ENCODE assay signal across 12 cellular contexts in the genomic region with DNA sequence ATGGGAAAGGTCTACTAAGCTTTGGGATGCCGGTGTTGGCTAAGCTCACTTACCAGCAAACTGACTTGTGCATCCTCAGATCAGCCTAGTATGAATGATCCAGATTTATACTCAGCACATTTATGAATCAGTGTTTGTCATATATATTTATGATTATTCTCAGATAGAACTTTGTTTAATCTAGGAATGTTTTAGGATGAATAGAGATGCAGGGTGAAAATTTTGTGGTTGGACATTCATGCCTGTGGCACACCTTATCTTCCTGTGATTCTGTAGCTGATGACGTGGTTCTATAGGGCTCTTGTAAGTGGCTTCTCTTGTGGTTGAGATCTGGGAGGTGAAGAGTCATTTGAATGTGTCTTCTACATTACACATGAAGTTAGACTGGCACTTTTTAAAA. TPM values are rescaled to one million over a fixed set of nuclear protein-coding genes. Genes with fewer than 3 reads are reported as not detected.
DNase-seq lines count a peak whose midpoint lies in the region; ATAC-seq and TF ChIP-seq lines count a peak whose summit lies in the region.
"Had no signal": no experiment of that assay in that cellular context is flagged by ENCODE, and none has a peak within 500 bp of the region (broad histone marks: within the 10 kb centered on the region; RNA-seq: fewer than 3 reads in every experiment).

No MANE protein-coding gene starts in this region.

- no peaks in the 10 kb centered on the region for H3K27me3 Mint-ChIP-seq in activated T-helper 2 cell treated with anti-CD3 and anti-CD28 coated beads, Interferon-gamma antibody, Interleukin-2, Interleukin-4, amounts not matched to agents 10 μg/mL and 5 μg/mL and 100 μg/mL, durations not matched to agents 14 hours and 24 hours and 36 hours (ENCODE audit: low read depth)
- H3K27me3 Mint-ChIP-seq: activated T-cell treated with anti-CD3 and anti-CD28 coated beads, Interleukin-2, amount 50 U/mL, for 24 hours had no signal

- ATAC-seq in left ventricle myocardium superior (no peak), GM18511 (IDR thresholded peaks at IDR 0.05; ENCODE audit: unreplicated experiment) (no peak), esophagus mucosa (no peak)
- ATAC-seq: sciatic nerve had no signal

- no peak overlapping the region for H3K9ac ChIP-seq in MM.1S (ENCODE audit: low read length)

- no peak overlapping the region for H2AFZ ChIP-seq in MM.1S (ENCODE audit: low read length)

- peaks cover 27% of the 10 kb centered on the region for H3K4me1 ChIP-seq in left ventricle myocardium inferior
- H3K4me1 ChIP-seq in MM.1S (ENCODE audit: low read length): peaks cover 26% of the 10 kb centered on the region
- H3K4me1 ChIP-seq: upper lobe of left lung had no signal

- peaks cover 13% of the 10 kb centered on the region for H3K79me2 ChIP-seq in MM.1S (ENCODE audit: low read length)

- H3K9me3 Mint-ChIP-seq in activated T-helper 2 cell treated with anti-CD3 and anti-CD28 coated beads, Interferon-gamma antibody, Interleukin-2, Interleukin-4, amounts not matched to agents 10 μg/mL and 5 μg/mL and 100 μg/mL, durations not matched to agents 14 hours and 24 hours and 36 hours: no peaks in the 10 kb centered on the region
- H3K9me3 Mint-ChIP-seq: activated T-cell treated with anti-CD3 and anti-CD28 coated beads, Interleukin-2, amount 50 U/mL, for 24 hours had no signal

- H3F3A ChIP-seq in MM.1S (ENCODE audit: insufficient read depth, low read length): no peaks in the 10 kb centered on the region

- H3K36me3 ChIP-seq in left ventricle myocardium inferior (no peaks in the 10 kb centered on the region), MM.1S (replicated peaks; ENCODE audit: insufficient read depth, low read length) (no peaks in the 10 kb centered on the region)
- H3K36me3 ChIP-seq: upper lobe of left lung had no signal

- H3K9me2 ChIP-seq in MM.1S (replicated peaks; ENCODE audit: insufficient read depth, low read length): no peaks in the 10 kb centered on the region

- H3K4me3 ChIP-seq in left ventricle myocardium inferior: no peak overlapping the region
- no peak overlapping the region for H3K4me3 ChIP-seq in MM.1S (ENCODE audit: low read length)
- no peak overlapping the region for H3K4me3 ChIP-seq in choroid plexus epithelial cell (ENCODE audit: low read depth, low read length)
- H3K4me3 ChIP-seq: upper lobe of left lung had no signal

- DNase-seq in left ventricle myocardium inferior (no peak), left ventricle myocardium superior (no peak), MM.1S (peak; percentile 58), choroid plexus epithelial cell (ENCODE audit: low read depth) (peak; percentile 71), SKM-1 (lab: John Stamatoyannopoulos, UW; ENCODE audit: unreplicated experiment) (no peak)
- DNase-seq in activated T-helper 2 cell treated with anti-CD3 and anti-CD28 coated beads, Interferon-gamma antibody, Interleukin-2, Interleukin-4, amounts not matched to agents 10 μg/mL and 5 μg/mL and 100 μg/mL, durations not matched to agents 14 hours and 24 hours and 36 hours (ENCODE audit: low spot score): no peak
- DNase-seq: activated T-cell treated with anti-CD3 and anti-CD28 coated beads, Interleukin-2, amount 50 U/mL, for 24 hours; NCI-H2171 treated with DMSO at 0.1 percent for 48 hours; upper lobe of left lung had no signal

- peaks cover 6% of the 10 kb centered on the region for H3K4me1 Mint-ChIP-seq in activated T-helper 2 cell treated with anti-CD3 and anti-CD28 coated beads, Interferon-gamma antibody, Interleukin-2, Interleukin-4, amounts not matched to agents 10 μg/mL and 5 μg/mL and 100 μg/mL, durations not matched to agents 14 hours and 24 hours and 36 hours (ENCODE audit: low read depth)

- intact Hi-C loops in left ventricle myocardium inferior (cut with micrococcal nuclease) (no loop called here), left ventricle myocardium superior (cut with micrococcal nuclease) (no loop called here)
- intact Hi-C loops in activated T-helper 2 cell treated with anti-CD3 and anti-CD28 coated beads, Interferon-gamma antibody, Interleukin-2, Interleukin-4, amounts not matched to agents 10 μg/mL and 5 μg/mL and 100 μg/mL, durations not matched to agents 14 hours and 24 hours and 36 hours (cut with micrococcal nuclease): no loop called here

- H4K20me1 ChIP-seq in MM.1S (ENCODE audit: insufficient read depth, low read length): no peaks in the 10 kb centered on the region

- no peaks in the 10 kb centered on the region for H3K9me3 ChIP-seq in left ventricle myocardium inferior (replicated peaks)
- H3K9me3 ChIP-seq in MM.1S (replicated peaks; ENCODE audit: insufficient read depth, low read length): no peaks in the 10 kb centered on the region
- H3K9me3 ChIP-seq: upper lobe of left lung had no signal

- H3K4me3 Mint-ChIP-seq in activated T-helper 2 cell treated with anti-CD3 and anti-CD28 coated beads, Interferon-gamma antibody, Interleukin-2, Interleukin-4, amounts not matched to agents 10 μg/mL and 5 μg/mL and 100 μg/mL, durations not matched to agents 14 hours and 24 hours and 36 hours (ENCODE audit: low read depth): no peak overlapping the region
- H3K4me3 Mint-ChIP-seq: activated T-cell treated with anti-CD3 and anti-CD28 coated beads, Interleukin-2, amount 50 U/mL, for 24 hours had no signal

- no peaks in the 10 kb centered on the region for H3K36me3 Mint-ChIP-seq in activated T-helper 2 cell treated with anti-CD3 and anti-CD28 coated beads, Interferon-gamma antibody, Interleukin-2, Interleukin-4, amounts not matched to agents 10 μg/mL and 5 μg/mL and 100 μg/mL, durations not matched to agents 14 hours and 24 hours and 36 hours (ENCODE audit: low read depth)

- H3K27me3 ChIP-seq in left ventricle myocardium inferior (ENCODE audit: low read depth): no peaks in the 10 kb centered on the region
- H3K27me3 ChIP-seq in MM.1S (replicated peaks; ENCODE audit: insufficient read depth, low read length): no peaks in the 10 kb centered on the region
- H3K27me3 ChIP-seq: upper lobe of left lung had no signal

- no peak overlapping the region for H3K27ac Mint-ChIP-seq in activated T-helper 2 cell treated with anti-CD3 and anti-CD28 coated beads, Interferon-gamma antibody, Interleukin-2, Interleukin-4, amounts not matched to agents 10 μg/mL and 5 μg/mL and 100 μg/mL, durations not matched to agents 14 hours and 24 hours and 36 hours
- H3K27ac Mint-ChIP-seq: activated T-cell treated with anti-CD3 and anti-CD28 coated beads, Interleukin-2, amount 50 U/mL, for 24 hours had no signal

- no peak overlapping the region for H3K4me2 ChIP-seq in MM.1S (ENCODE audit: low read depth, low read length)

- no peak for TF ChIP-seq CTCF in left ventricle myocardium inferior (IDR thresholded peaks at IDR 0.05; ENCODE audit: borderline replicate concordance)
- no peak for TF ChIP-seq CTCF in MM.1S (IDR thresholded peaks at IDR 0.05; ENCODE audit: low read length)
- TF ChIP-seq CTCF in choroid plexus epithelial cell (conservative IDR thresholded peaks at IDR 0.05; ENCODE audit: low read depth, low read length): no peak

- H3K27ac ChIP-seq in left ventricle myocardium inferior (replicated peaks): peak overlapping the region; percentile 76
- H3K27ac ChIP-seq in MM.1S (ENCODE audit: low read length): no peak overlapping the region
- H3K27ac ChIP-seq: upper lobe of left lung had no signal

RNA-seq across cellular contexts. Expression of gene CDIN1, which starts 11.4 kb away (rescaled TPM):
- 179 TPM for total RNA-seq in left ventricle myocardium inferior
- 113 TPM for total RNA-seq in left ventricle myocardium superior
- 10.7 and 13.9 TPM in 2 replicates for total RNA-seq in activated T-helper 2 cell treated with anti-CD3 and anti-CD28 coated beads, Interferon-gamma antibody, Interleukin-2, Interleukin-4, amounts not matched to agents 10 μg/mL and 5 μg/mL and 100 μg/mL, durations not matched to agents 14 hours and 24 hours and 36 hours
- total RNA-seq in esophagus mucosa: 20.0 TPM

Comparison
In these comparisons a context has a peak if more than half of its experiments do, and no peak if none do; other contexts are left out.
1. DNase-seq: peak in MM.1S (single experiment) and choroid plexus epithelial cell (single experiment); none in left ventricle myocardium inferior (single experiment), left ventricle myocardium superior (single experiment), activated T-helper 2 cell treated with anti-CD3 and anti-CD28 coated beads, Interferon-gamma antibody, Interleukin-2, Interleukin-4, amounts not matched to agents 10 μg/mL and 5 μg/mL and 100 μg/mL, durations not matched to agents 14 hours and 24 hours and 36 hours (single experiment) and SKM-1 (single experiment).